8 cellular contexts compared by ENCODE assay signal in the genomic region with DNA sequence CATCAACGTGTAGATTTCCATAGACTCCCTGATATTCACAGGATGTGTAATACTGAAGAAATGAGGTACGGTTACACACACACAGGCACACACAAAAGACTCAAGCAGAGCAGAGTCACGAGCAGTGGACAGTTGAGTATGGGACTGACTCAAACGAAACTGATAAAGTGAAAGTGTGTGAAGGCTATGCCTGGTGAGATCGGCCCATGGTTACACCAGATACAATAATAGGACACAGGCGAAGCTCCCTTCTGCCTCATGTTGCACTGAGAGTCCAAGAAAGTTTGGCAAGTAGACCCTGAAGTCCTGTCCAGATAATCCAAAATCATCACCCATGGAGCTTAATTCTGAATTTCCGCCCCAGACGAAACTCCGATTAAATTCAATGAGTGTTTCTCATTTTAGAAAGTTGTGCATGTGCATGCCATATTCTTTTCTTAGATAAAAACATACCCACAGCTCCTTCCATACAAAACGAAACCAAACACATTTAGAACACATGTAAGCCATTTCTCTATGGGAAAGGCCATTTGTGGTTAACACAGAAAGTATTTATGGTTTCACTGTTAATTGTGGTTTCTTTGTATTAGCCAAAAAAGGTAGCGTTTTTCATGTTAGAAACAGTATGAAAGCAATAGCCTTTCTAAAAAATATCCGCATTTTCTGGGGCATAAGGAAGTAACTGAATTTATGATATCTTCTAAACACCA.
A peak's percentile ranks its signal among the peaks of the same experiment; 100 is the strongest.
DNase-seq lines count a peak whose midpoint lies in the region; ATAC-seq and TF ChIP-seq lines count a peak whose summit lies in the region.

No MANE protein-coding gene starts in this region.

- no peaks in the 10 kb centered on the region for H3K36me3 Mint-ChIP-seq in glutamatergic neuron (ENCODE audit: unreplicated experiment)

- no peaks in the 10 kb centered on the region for H3F3A ChIP-seq in Loucy (ENCODE audit: low read depth)

- CTCF ChIA-PET in HEK293T (lab: Yijun Ruan, JAX) = no interaction called here

- TF ChIP-seq CTCF in GM13977 (IDR thresholded peaks at IDR 0.05; ENCODE audit: extremely low read depth, insufficient read depth, missing control alignments) (no peak), Loucy (conservative IDR thresholded peaks at IDR 0.05; ENCODE audit: low read length) (no peak), glutamatergic neuron (IDR thresholded peaks at IDR 0.05; ENCODE audit: partially characterized antibody, unreplicated experiment) (no peak), transverse colon (IDR thresholded peaks at IDR 0.05) (no peak)

- no peaks in the 10 kb centered on the region for H3K9me3 Mint-ChIP-seq in glutamatergic neuron (ENCODE audit: unreplicated experiment)

- peak overlapping the region; percentile 76 for H3K4me2 ChIP-seq in Loucy (ENCODE audit: low read depth, low read length, poor library complexity, severe bottlenecking)

- H3K9me2 ChIP-seq in Loucy (replicated peaks; ENCODE audit: low read depth, low read length) = no peaks in the 10 kb centered on the region

- H3K27ac ChIP-seq in epithelial cell of prostate = no peak overlapping the region
- H3K27ac ChIP-seq in transverse colon = no peak overlapping the region

- peak overlapping the region; percentile 56 for H3K9ac ChIP-seq in Loucy (ENCODE audit: low read depth, low read length, poor library complexity, severe bottlenecking)

- H3K4me1 ChIP-seq in Loucy (ENCODE audit: insufficient read depth, low read length, poor library complexity, severe bottlenecking) = peaks cover 27% of the 10 kb centered on the region
- H3K4me1 ChIP-seq in transverse colon = peaks cover 0 to 10% (median 1%) of the 10 kb centered on the region in 4 donors

- H3K27ac Mint-ChIP-seq in glutamatergic neuron (ENCODE audit: unreplicated experiment) = no peak overlapping the region

- H3K27me3 ChIP-seq in Loucy (ENCODE audit: insufficient read depth, low read length, poor library complexity, severe bottlenecking) = no peaks in the 10 kb centered on the region
- H3K27me3 ChIP-seq in transverse colon = no peaks in the 10 kb centered on the region

- no peaks in the 10 kb centered on the region for H3K79me2 ChIP-seq in Loucy (ENCODE audit: insufficient read depth, low read length)

- 65 to 75% methylated on average over 7 to 12 of the region's 12 CpGs for WGBS in transverse colon (ENCODE audit: low coverage in 1 of 2), 2 donors

- peaks cover 5% of the 10 kb centered on the region for H3K4me1 Mint-ChIP-seq in glutamatergic neuron (ENCODE audit: low read depth, unreplicated experiment)

- TF ChIP-seq POLR2A in transverse colon (IDR thresholded peaks at IDR 0.05) = no peak

- H3K27me3 Mint-ChIP-seq in glutamatergic neuron (ENCODE audit: unreplicated experiment) = peaks cover 3% of the 10 kb centered on the region

- peak; percentile 93 for ATAC-seq in GM21786 (IDR thresholded peaks at IDR 0.05; ENCODE audit: unreplicated experiment)

- intact Hi-C loops in transverse colon (cut with DNase I; ENCODE audit: low total_unique reads) = no loop called here

- peak overlapping the region; percentile 73 for H2AFZ ChIP-seq in Loucy (ENCODE audit: low read length)

- H3K4me3 Mint-ChIP-seq in glutamatergic neuron (ENCODE audit: unreplicated experiment) = no peak overlapping the region

- no peaks in the 10 kb centered on the region for H3K36me3 ChIP-seq in Loucy (ENCODE audit: insufficient read depth, low read length)
- no peaks in the 10 kb centered on the region for H3K36me3 ChIP-seq in transverse colon

- in situ Hi-C loops in GM13977 (cut with MboI; ENCODE audit: low pct_unique_long_range_greater_than_20kb, low sequenced_read_pairs, unreplicated experiment) = no loop called here
- in situ Hi-C loops in transverse colon (cut with MboI; ENCODE audit: low pct_ligation_motif_present in 1 of 4, low pct_unique_long_range_greater_than_20kb in 1 of 4, low sequenced_read_pairs in 3 of 4) = no loop called here

- no peaks in the 10 kb centered on the region for H4K20me1 ChIP-seq in Loucy (ENCODE audit: insufficient read depth, low read length, poor library complexity, severe bottlenecking)

- no peak for TF ChIP-seq EP300 in transverse colon (IDR thresholded peaks at IDR 0.05; ENCODE audit: low read depth)

- DNase-seq in GM13977 (ENCODE audit: low spot score) (peak; percentile 43), epithelial cell of prostate (ENCODE audit: low read depth, low spot score) (peak; percentile 14), glutamatergic neuron (no peak), ureter (ENCODE audit: low spot score) (no peak), transverse colon (no peak), HEK293T (ENCODE audit: extremely low spot score) (no peak)

- H3K9me3 ChIP-seq in Loucy (ENCODE audit: insufficient read depth, low read depth, low read length) (no peaks in the 10 kb centered on the region), transverse colon (no peaks in the 10 kb centered on the region)

- POLR2A ChIA-PET in HEK293T (lab: Yijun Ruan, JAX) = no interaction called here

- H3K4me3 ChIP-seq in Loucy (ENCODE audit: low read length, poor library complexity, severe bottlenecking) = peak overlapping the region; percentile 70
- no peak overlapping the region for H3K4me3 ChIP-seq in transverse colon

TF ChIP-seq in HEK293T, 16 proteins besides CTCF, POLR2A, EP300 and RAD21:
- TF ChIP-seq HDGF (IDR thresholded peaks at IDR 0.05; ENCODE audit: borderline replicate concordance) (no peak), BHLHE40 (IDR thresholded peaks at IDR 0.05; ENCODE audit: borderline replicate concordance) (no peak), SP1 (IDR thresholded peaks at IDR 0.05) (no peak), NFRKB (IDR thresholded peaks at IDR 0.05) (no peak), TARDBP (IDR thresholded peaks at IDR 0.05) (no peak)
- TF ChIP-seq, protein P1, sequence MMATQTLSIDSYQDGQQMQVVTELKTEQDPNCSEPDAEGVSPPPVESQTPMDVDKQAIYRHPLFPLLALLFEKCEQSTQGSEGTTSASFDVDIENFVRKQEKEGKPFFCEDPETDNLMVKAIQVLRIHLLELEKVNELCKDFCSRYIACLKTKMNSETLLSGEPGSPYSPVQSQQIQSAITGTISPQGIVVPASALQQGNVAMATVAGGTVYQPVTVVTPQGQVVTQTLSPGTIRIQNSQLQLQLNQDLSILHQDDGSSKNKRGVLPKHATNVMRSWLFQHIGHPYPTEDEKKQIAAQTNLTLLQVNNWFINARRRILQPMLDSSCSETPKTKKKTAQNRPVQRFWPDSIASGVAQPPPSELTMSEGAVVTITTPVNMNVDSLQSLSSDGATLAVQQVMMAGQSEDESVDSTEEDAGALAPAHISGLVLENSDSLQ (IDR thresholded peaks at IDR 0.05) = no peak

Comparison
In these comparisons a context has a peak if more than half of its experiments do, and no peak if none do; other contexts are left out.
1. DNase-seq: peak in GM13977 (single experiment) and epithelial cell of prostate (single experiment); none in glutamatergic neuron (single experiment), ureter (single experiment), transverse colon (single experiment) and HEK293T (single experiment).